In the genomic region with DNA sequence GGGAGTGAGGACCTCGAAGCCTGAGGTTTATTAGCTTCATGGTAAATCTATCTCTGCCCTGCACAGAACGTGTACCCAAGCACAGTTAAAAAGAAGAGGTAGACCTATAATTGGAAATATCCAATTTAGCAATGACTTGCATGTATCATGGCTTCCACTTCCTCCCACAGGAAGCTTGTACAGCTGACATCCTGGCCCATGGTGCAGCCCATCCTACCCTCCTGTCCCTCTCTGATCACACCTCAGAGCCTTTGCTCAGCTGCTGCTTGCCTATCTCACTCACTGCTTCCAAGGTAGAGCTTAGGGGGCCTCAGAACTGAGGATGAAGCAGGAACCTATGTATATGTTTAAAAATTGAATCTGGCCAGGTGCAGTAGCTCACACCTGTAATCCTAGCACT, we compare ENCODE assay signal across 1 cellular context.
TF ChIP-seq lines count a peak whose summit lies in the region.

No MANE protein-coding gene starts in this region.

TF ChIP-seq in GM12878, 131 proteins besides CTCF, POLR2A, EP300 and RAD21:
- TF ChIP-seq SUZ12 (IDR thresholded peaks at IDR 0.05; ENCODE audit: unreplicated experiment) (no peak), EGR1 (IDR thresholded peaks at IDR 0.05; ENCODE audit: borderline replicate concordance in 1 of 2, low read depth in 2 of 2, low read length in 2 of 2) (no peak), DPF2 (IDR thresholded peaks at IDR 0.05) (no peak), ETV6 (conservative IDR thresholded peaks at IDR 0.05 in 1 of 2, IDR thresholded peaks at IDR 0.05 in 1 of 2; ENCODE audit: borderline replicate concordance in 1 of 2, low read depth in 1 of 2) (no peak), ZBED1 (IDR thresholded peaks at IDR 0.05; ENCODE audit: borderline replicate concordance) (no peak), ZNF207 (IDR thresholded peaks at IDR 0.05; ENCODE audit: borderline replicate concordance) (no peak), STAT1 (conservative IDR thresholded peaks at IDR 0.05) (no peak), MYB (IDR thresholded peaks at IDR 0.05; ENCODE audit: borderline replicate concordance, low read depth, low read length) (no peak), RUNX3 (IDR thresholded peaks at IDR 0.05; ENCODE audit: low read length) (no peak), NFXL1 (IDR thresholded peaks at IDR 0.05; ENCODE audit: borderline replicate concordance) (no peak)
- TF ChIP-seq, protein P1, sequence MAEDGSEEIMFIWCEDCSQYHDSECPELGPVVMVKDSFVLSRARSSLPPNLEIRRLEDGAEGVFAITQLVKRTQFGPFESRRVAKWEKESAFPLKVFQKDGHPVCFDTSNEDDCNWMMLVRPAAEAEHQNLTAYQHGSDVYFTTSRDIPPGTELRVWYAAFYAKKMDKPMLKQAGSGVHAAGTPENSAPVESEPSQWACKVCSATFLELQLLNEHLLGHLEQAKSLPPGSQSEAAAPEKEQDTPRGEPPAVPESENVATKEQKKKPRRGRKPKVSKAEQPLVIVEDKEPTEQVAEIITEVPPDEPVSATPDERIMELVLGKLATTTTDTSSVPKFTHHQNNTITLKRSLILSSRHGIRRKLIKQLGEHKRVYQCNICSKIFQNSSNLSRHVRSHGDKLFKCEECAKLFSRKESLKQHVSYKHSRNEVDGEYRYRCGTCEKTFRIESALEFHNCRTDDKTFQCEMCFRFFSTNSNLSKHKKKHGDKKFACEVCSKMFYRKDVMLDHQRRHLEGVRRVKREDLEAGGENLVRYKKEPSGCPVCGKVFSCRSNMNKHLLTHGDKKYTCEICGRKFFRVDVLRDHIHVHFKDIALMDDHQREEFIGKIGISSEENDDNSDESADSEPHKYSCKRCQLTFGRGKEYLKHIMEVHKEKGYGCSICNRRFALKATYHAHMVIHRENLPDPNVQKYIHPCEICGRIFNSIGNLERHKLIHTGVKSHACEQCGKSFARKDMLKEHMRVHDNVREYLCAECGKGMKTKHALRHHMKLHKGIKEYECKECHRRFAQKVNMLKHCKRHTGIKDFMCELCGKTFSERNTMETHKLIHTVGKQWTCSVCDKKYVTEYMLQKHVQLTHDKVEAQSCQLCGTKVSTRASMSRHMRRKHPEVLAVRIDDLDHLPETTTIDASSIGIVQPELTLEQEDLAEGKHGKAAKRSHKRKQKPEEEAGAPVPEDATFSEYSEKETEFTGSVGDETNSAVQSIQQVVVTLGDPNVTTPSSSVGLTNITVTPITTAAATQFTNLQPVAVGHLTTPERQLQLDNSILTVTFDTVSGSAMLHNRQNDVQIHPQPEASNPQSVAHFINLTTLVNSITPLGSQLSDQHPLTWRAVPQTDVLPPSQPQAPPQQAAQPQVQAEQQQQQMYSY (CRISPR knock-in tag; IDR thresholded peaks at IDR 0.05): no peak
- TF ChIP-seq, protein P2, sequence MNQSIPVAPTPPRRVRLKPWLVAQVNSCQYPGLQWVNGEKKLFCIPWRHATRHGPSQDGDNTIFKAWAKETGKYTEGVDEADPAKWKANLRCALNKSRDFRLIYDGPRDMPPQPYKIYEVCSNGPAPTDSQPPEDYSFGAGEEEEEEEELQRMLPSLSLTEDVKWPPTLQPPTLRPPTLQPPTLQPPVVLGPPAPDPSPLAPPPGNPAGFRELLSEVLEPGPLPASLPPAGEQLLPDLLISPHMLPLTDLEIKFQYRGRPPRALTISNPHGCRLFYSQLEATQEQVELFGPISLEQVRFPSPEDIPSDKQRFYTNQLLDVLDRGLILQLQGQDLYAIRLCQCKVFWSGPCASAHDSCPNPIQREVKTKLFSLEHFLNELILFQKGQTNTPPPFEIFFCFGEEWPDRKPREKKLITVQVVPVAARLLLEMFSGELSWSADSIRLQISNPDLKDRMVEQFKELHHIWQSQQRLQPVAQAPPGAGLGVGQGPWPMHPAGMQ (IDR thresholded peaks at IDR 0.05; ENCODE audit: borderline replicate concordance): no peak
- TF ChIP-seq, protein P3, sequence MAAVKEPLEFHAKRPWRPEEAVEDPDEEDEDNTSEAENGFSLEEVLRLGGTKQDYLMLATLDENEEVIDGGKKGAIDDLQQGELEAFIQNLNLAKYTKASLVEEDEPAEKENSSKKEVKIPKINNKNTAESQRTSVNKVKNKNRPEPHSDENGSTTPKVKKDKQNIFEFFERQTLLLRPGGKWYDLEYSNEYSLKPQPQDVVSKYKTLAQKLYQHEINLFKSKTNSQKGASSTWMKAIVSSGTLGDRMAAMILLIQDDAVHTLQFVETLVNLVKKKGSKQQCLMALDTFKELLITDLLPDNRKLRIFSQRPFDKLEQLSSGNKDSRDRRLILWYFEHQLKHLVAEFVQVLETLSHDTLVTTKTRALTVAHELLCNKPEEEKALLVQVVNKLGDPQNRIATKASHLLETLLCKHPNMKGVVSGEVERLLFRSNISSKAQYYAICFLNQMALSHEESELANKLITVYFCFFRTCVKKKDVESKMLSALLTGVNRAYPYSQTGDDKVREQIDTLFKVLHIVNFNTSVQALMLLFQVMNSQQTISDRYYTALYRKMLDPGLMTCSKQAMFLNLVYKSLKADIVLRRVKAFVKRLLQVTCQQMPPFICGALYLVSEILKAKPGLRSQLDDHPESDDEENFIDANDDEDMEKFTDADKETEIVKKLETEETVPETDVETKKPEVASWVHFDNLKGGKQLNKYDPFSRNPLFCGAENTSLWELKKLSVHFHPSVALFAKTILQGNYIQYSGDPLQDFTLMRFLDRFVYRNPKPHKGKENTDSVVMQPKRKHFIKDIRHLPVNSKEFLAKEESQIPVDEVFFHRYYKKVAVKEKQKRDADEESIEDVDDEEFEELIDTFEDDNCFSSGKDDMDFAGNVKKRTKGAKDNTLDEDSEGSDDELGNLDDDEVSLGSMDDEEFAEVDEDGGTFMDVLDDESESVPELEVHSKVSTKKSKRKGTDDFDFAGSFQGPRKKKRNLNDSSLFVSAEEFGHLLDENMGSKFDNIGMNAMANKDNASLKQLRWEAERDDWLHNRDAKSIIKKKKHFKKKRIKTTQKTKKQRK (IDR thresholded peaks at IDR 0.05; ENCODE audit: low read depth, low read length): no peak
